In the genomic region with DNA sequence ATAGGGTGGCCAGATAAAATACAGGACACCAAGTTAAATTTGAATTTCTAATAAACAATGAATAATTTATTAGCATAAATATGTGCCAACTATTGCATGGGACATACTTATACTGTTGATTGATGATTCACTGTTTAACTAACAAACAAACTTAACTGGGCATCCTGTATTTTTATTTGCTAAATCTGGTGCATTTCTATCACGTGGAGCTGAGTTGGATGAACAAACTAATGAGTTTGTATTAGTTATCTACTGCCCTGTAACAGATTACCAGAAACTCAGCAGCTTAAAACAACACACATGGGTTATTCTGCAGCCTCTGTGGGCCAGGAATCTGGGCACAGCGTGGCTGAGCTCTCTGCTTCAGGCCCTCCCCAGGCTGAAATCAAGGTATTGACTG, we compare ENCODE assay signal across 29 cellular contexts.
"Had no signal": no experiment of that assay in that cellular context is flagged by ENCODE, and none has a peak within 500 bp of the region (broad histone marks: within the 10 kb centered on the region; RNA-seq: fewer than 3 reads in every experiment).

No MANE protein-coding gene starts in this region.

- H3K27me3 ChIP-seq: body of pancreas, breast epithelium, MG63, SJCRH30 had no signal

- H3K4me1 ChIP-seq: adrenal gland, breast epithelium had no signal

- H3K9me3 ChIP-seq: adrenal gland, body of pancreas, breast epithelium, MG63, SJCRH30 had no signal

- H3K36me3 ChIP-seq: adrenal gland, breast epithelium, MG63, SJCRH30 had no signal

- DNase-seq: activated CD4-positive, alpha-beta T cell treated with anti-CD3 and anti-CD28 coated beads for 36 hours; activated CD4-positive, alpha-beta T cell treated with anti-CD3 and anti-CD28 coated beads, Interleukin-2, amount 10 ng/mL, durations not matched to agents 7 days and 5 days; activated CD4-positive, alpha-beta T cell treated with anti-CD3 and anti-CD28 coated beads, Interleukin-2, amount 50 U/mL, for 48 hours; activated CD8-positive, alpha-beta T cell treated with anti-CD3 and anti-CD28 coated beads, Interleukin-2, amount 10 ng/mL, durations not matched to agents 7 days and 5 days; activated gamma-delta T cell treated with Interleukin-2 at 50 U/mL for 16 hours; activated naive CD4-positive, alpha-beta T cell treated with anti-CD3 and anti-CD28 coated beads for 36 hours; activated T-cell treated with anti-CD3 and anti-CD28 coated beads, Interleukin-2, amount 50 U/mL, for 24 hours; adrenal gland; body of pancreas; Karpas-422; KBM-7; MG63; NCI-H1048; NCI-H1105 treated with DMSO at 0.1 percent for 48 hours; NCI-H1436; NCI-H1694; NCI-H1930; NCI-H2081 treated with DMSO at 0.1 percent for 48 hours; NCI-H510A; NCI-H526; NCI-H748 treated with DMSO at 0.1 percent for 48 hours; NK-92 treated with Interleukin-12 subunit alpha and Interleukin-12 subunit beta, amount 100 ng/mL, for 24 hours; SHP77 had no signal

- ATAC-seq: activated CD4-positive, alpha-beta T cell treated with anti-CD3 and anti-CD28 coated beads for 36 hours; activated CD4-positive, CD25-positive, alpha-beta regulatory T cell treated with anti-CD3 and anti-CD28 coated beads, Interleukin-2, amount 50 U/mL, for 24 hours; activated CD8-positive, alpha-beta T cell treated with anti-CD3 and anti-CD28 coated beads, Interleukin-2, amount 10 ng/mL, durations not matched to agents 7 days and 5 days; activated naive CD4-positive, alpha-beta T cell treated with anti-CD3 and anti-CD28 coated beads, Interleukin-2, amount 50 U/mL, for 72 hours; body of pancreas; WTC11 had no signal

- H3K27ac ChIP-seq: adrenal gland, body of pancreas, breast epithelium, SJCRH30, SK-N-MC had no signal

- H3K4me3 ChIP-seq: adrenal gland, body of pancreas, breast epithelium, MG63, SJCRH30, SK-N-MC had no signal
